Comparison of ENCODE assay signal across 9 cellular contexts in genomic region chr15:82710208-82710555, GRCh38. TPM values are rescaled to one million over a fixed set of nuclear protein-coding genes. Genes with fewer than 3 reads are reported as not detected.
DNase-seq lines count a peak whose midpoint lies in the region; ATAC-seq and TF ChIP-seq lines count a peak whose summit lies in the region.
"Had no signal": no experiment of that assay in that cellular context is flagged by ENCODE, and none has a peak within 500 bp of the region (broad histone marks: within the 10 kb centered on the region; RNA-seq: fewer than 3 reads in every experiment).

No MANE protein-coding gene starts in this region.

- H3K27me3 ChIP-seq in HUES48 (ENCODE audit: control insufficient read depth, insufficient read depth, low read length) (no peaks in the 10 kb centered on the region), dorsolateral prefrontal cortex (no peaks in the 10 kb centered on the region)
- peaks cover 0 to 2% of the 10 kb centered on the region in 2 donors for H3K27me3 ChIP-seq in naive thymus-derived CD4-positive, alpha-beta T cell (ENCODE audit: control insufficient read depth in 2 of 2, insufficient read depth in 2 of 2, low read length in 2 of 2)

- H3K4me1 ChIP-seq in HUES48 (ENCODE audit: control insufficient read depth, insufficient read depth, low read length) = peaks cover 14% of the 10 kb centered on the region
- H3K4me1 ChIP-seq in naive thymus-derived CD4-positive, alpha-beta T cell (ENCODE audit: control insufficient read depth in 2 of 2, insufficient read depth in 2 of 2, low read length in 2 of 2) = peaks cover 0 to 4% of the 10 kb centered on the region in 2 donors

- DNase-seq in AG04449 (ENCODE audit: low read depth, low spot score) (no peak), dorsolateral prefrontal cortex (no peak), NCI-H1436 (lab: John Stamatoyannopoulos, UW) (no peak)
- DNase-seq in naive thymus-derived CD4-positive, alpha-beta T cell = no peak
- DNase-seq: DND-41 had no signal

- H3K27ac ChIP-seq in HUES48 (ENCODE audit: low read depth, low read length) = no peak overlapping the region
- H3K27ac ChIP-seq in dorsolateral prefrontal cortex = peak overlapping the region in 42 of 59 donors; percentile 2 to 86 (median 66)
- peak overlapping the region; percentile 7 for H3K27ac ChIP-seq in naive thymus-derived CD4-positive, alpha-beta T cell (ENCODE audit: low read depth, low read length)

- peak overlapping the region; percentile 64 for H3K4me3 ChIP-seq in AG04449 (ENCODE audit: low read depth, low read length)
- peak overlapping the region; percentile 71 for H3K4me3 ChIP-seq in HUES48 (ENCODE audit: low read depth, low read length)
- peak overlapping the region; percentile 44 to 91 (median 80) for H3K4me3 ChIP-seq in dorsolateral prefrontal cortex
- peak overlapping the region; percentile 61 for H3K4me3 ChIP-seq in naive thymus-derived CD4-positive, alpha-beta T cell (ENCODE audit: low read length)

- ATAC-seq in naive thymus-derived CD4-positive, alpha-beta T cell = no peak
- ATAC-seq in GM19452 (IDR thresholded peaks at IDR 0.05; ENCODE audit: unreplicated experiment) = no peak
- ATAC-seq in GM21390 (IDR thresholded peaks at IDR 0.05; ENCODE audit: unreplicated experiment) = no peak
- no peak for ATAC-seq in GM21576 (IDR thresholded peaks at IDR 0.05; ENCODE audit: unreplicated experiment)

- peaks cover 0 to 2% (median 0%) of the 10 kb centered on the region in 11 donors for H3K9me3 Mint-ChIP-seq in naive thymus-derived CD4-positive, alpha-beta T cell

- H3K36me3 ChIP-seq in HUES48 (ENCODE audit: control insufficient read depth, insufficient read depth, low read length) = no peaks in the 10 kb centered on the region
- H3K36me3 ChIP-seq in naive thymus-derived CD4-positive, alpha-beta T cell (ENCODE audit: control insufficient read depth in 2 of 3, insufficient read depth in 3 of 3, low read length in 3 of 3) = no peaks in the 10 kb centered on the region

- peak overlapping the region in 6 of 10 donors; percentile 4 to 73 (median 40) for H3K4me3 Mint-ChIP-seq in naive thymus-derived CD4-positive, alpha-beta T cell

- peaks cover 0 to 35% (median 18%) of the 10 kb centered on the region in 5 donors for H3K27me3 Mint-ChIP-seq in naive thymus-derived CD4-positive, alpha-beta T cell

- POLR2A ChIA-PET in AG04449 (lab: Yijun Ruan, JAX) = no interaction called here
- POLR2A ChIA-PET in naive thymus-derived CD4-positive, alpha-beta T cell (lab: Charles Lee) = no interaction called here

- H3K4me1 Mint-ChIP-seq in naive thymus-derived CD4-positive, alpha-beta T cell = peaks cover 0 to 8% (median 0%) of the 10 kb centered on the region in 7 donors

- CTCF ChIA-PET in AG04449 (lab: Yijun Ruan, JAX) = no interaction called here
- CTCF ChIA-PET in naive thymus-derived CD4-positive, alpha-beta T cell (lab: Charles Lee) = no interaction called here

- H3K9me3 ChIP-seq in HUES48 (ENCODE audit: control insufficient read depth, insufficient read depth, low read length) = no peaks in the 10 kb centered on the region
- no peaks in the 10 kb centered on the region for H3K9me3 ChIP-seq in naive thymus-derived CD4-positive, alpha-beta T cell (ENCODE audit: control insufficient read depth in 2 of 3, low read length in 3 of 3)

- H3K36me3 Mint-ChIP-seq in naive thymus-derived CD4-positive, alpha-beta T cell = no peaks in the 10 kb centered on the region

- intact Hi-C loops in dorsolateral prefrontal cortex (cut with DNase I) = loop anchor here in 1 of 2 donors (5.0 kb wide), 1 partner anchor 63 kb away; the partner anchor contains the start of gene CPEB1
- intact Hi-C loops in naive thymus-derived CD4-positive, alpha-beta T cell (cut with micrococcal nuclease) = no loop called here

- H3K9ac ChIP-seq in HUES48 (ENCODE audit: low read depth, low read length) = no peak overlapping the region

- TF ChIP-seq CTCF in AG04449 (IDR thresholded peaks at IDR 0.05; ENCODE audit: insufficient read depth, low read length, missing control alignments) (no peak), dorsolateral prefrontal cortex (IDR thresholded peaks at IDR 0.05 in 54 of 56, conservative IDR thresholded peaks at IDR 0.05 in 2 of 56; ENCODE audit: low read depth in 1 of 56, partially characterized antibody in 56 of 56) (no peak)

- H3K27ac Mint-ChIP-seq in naive thymus-derived CD4-positive, alpha-beta T cell = no peak overlapping the region

RNA-seq across cellular contexts. Expression of gene AP3B2, which starts 0.5 kb away (rescaled TPM):
- total RNA-seq in dorsolateral prefrontal cortex = 100 to 1,000 TPM in 116 of 120 experiments, 10 to 100 TPM in 4; 55.6 to 298 (median 178) TPM
- total RNA-seq in naive thymus-derived CD4-positive, alpha-beta T cell = 1 to 10 TPM in 1 of 5 experiments, under 1 TPM in 3, not detected in 1; 0.56 to 1.2 (median 0.85) TPM
- under 1 TPM; 0.35 to 0.70 TPM for polyA plus RNA-seq in naive thymus-derived CD4-positive, alpha-beta T cell

Comparison
In these comparisons a context has a peak if more than half of its experiments do, and no peak if none do; other contexts are left out.
1. RNA of gene AP3B2, which starts 0.5 kb away (total RNA-seq): 55.6 to 298 TPM in dorsolateral prefrontal cortex; 0.56 to 1.2 TPM in naive thymus-derived CD4-positive, alpha-beta T cell; every median in the first group is over 10 times any median in the second.
2. Peak in every context shown above with its lines, with median percentiles within 50 percentile points of each other: H3K4me3 ChIP-seq.